13 cellular contexts compared by ENCODE assay signal in the genomic region with DNA sequence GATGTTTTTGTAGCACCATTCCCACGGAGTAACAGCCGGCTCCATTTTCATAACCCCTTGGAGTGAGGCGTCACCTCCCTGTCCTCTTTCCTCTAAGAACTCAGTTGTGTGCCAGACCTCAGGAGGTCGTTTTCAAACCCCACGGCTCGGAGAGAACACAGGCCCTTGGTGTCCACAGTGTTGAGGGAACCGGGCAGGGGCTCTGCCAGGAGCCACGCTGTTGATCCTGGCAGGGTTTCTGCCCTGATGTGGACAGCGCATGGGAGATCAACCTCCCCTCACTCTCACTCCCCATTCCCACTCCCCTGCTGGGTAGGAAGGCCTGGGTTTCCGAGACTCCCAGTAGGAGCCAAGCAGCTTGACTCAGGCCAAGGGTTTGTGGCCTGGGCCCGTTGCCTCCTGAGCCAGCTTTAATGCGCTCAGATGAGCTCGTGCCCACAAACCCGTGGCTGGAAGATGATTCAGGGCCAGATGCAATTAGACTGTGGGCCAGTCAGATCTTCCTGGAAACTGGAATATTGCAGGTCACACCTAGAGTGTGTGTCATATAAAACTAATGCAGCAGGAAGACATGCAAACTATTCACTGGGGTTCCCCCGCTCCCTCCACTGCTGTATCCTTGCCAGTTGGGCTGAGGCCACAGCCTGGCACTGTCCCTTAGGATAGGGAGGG.
DNase-seq lines count a peak whose midpoint lies in the region; ATAC-seq and TF ChIP-seq lines count a peak whose summit lies in the region.
"Had no signal": no experiment of that assay in that cellular context is flagged by ENCODE, and none has a peak within 500 bp of the region (broad histone marks: within the 10 kb centered on the region; RNA-seq: fewer than 3 reads in every experiment).

No MANE protein-coding gene starts in this region.

- in situ Hi-C loops in G401 (cut with HindIII; ENCODE audit: low sequenced_read_pairs), result no loop called here

- peak; percentile 16 for DNase-seq in G401 (ENCODE audit: low spot score)
- peak; percentile 28 for DNase-seq in SW480 (ENCODE audit: low spot score)
- DNase-seq in foreskin fibroblast, result peak; percentile 56 to 79
- peak; percentile 83 for DNase-seq in posterior vena cava (ENCODE audit: low spot score)
- no peak for DNase-seq in retina
- DNase-seq in DMS114 treated with DMSO at 0.1 percent for 48 hours (lab: John Stamatoyannopoulos, UW; ENCODE audit: unreplicated experiment), result no peak
- DNase-seq: activated CD8-positive, alpha-beta T cell treated with anti-CD3 and anti-CD28 coated beads, Interleukin-2, amount 10 ng/mL, durations not matched to agents 7 days and 5 days; glutamatergic neuron; Kasumi-1; NCI-H510A treated with DMSO at 0.1 percent for 48 hours; stimulated activated CD4-positive, alpha-beta T cell treated with anti-CD3 and anti-CD28 coated beads, Interleukin-2, amount 100 ng/mL, for 24 hours had no signal

- intact Hi-C loops in posterior vena cava (cut with DNase I), result loop anchor here (5.0 to 10.0 kb wide), 2 partner anchors 278 to 630 kb away; no protein-coding TSS in a partner anchor

- no peak for TF ChIP-seq CTCF in foreskin fibroblast (IDR thresholded peaks at IDR 0.05; ENCODE audit: low read depth, low read length)

- H3K4me3 ChIP-seq in foreskin fibroblast (ENCODE audit: low read depth in 1 of 2, low read length in 2 of 2), result no peak overlapping the region

- ATAC-seq in GM18502 (IDR thresholded peaks at IDR 0.05; ENCODE audit: poor library complexity, unreplicated experiment) (no peak), HG03025 (IDR thresholded peaks at IDR 0.05; ENCODE audit: low FRiP score, unreplicated experiment) (no peak)
- ATAC-seq: activated CD8-positive, alpha-beta T cell treated with anti-CD3 and anti-CD28 coated beads, Interleukin-2, amount 10 ng/mL, durations not matched to agents 7 days and 5 days had no signal

Comparison
In these comparisons a context has a peak if more than half of its experiments do, and no peak if none do; other contexts are left out.
1. DNase-seq: peak in G401 (single experiment), SW480 (single experiment), foreskin fibroblast (2 of 2) and posterior vena cava (single experiment); none in retina (single experiment) and DMS114 treated with DMSO at 0.1 percent for 48 hours (single experiment).